In the genomic region with DNA sequence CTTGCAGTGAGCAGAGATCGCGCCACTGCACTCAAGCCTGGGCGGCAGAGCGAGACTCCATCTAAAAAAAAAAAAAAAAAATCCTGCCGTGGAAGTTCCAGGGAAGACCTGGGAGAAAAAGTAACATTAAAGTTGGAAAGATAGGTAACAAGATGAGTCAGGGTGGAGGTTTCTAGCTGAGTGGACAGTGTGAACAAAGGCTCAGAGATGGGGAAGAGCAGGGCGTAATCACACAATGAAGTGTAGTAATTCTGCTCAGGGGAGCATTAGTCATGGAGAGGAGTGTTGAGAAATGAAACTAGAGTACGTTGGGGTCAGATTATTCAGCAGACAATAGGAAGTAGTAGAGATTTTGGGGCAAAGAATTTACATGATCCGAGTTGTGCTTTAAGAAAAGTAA, we compare ENCODE assay signal across 9 cellular contexts. TPM values are rescaled to one million over a fixed set of nuclear protein-coding genes. Genes with fewer than 3 reads are reported as not detected.
A peak's percentile ranks its signal among the peaks of the same experiment; 100 is the strongest.
DNase-seq lines count a peak whose midpoint lies in the region; ATAC-seq, FAIRE-seq and TF ChIP-seq lines count a peak whose summit lies in the region.
"Had no signal": no experiment of that assay in that cellular context is flagged by ENCODE, and none has a peak within 500 bp of the region (broad histone marks: within the 10 kb centered on the region; RNA-seq: fewer than 3 reads in every experiment).

No MANE protein-coding gene starts in this region.

- intact Hi-C loops in activated CD8-positive, alpha-beta T cell treated with anti-CD3 and anti-CD28 coated beads for 36 hours (cut with micrococcal nuclease) = no loop called here
- intact Hi-C loops in HepG2 (cut with micrococcal nuclease; ENCODE audit: unreplicated experiment) = no loop called here

- peaks cover 7% of the 10 kb centered on the region for H3K4me1 Mint-ChIP-seq in activated CD8-positive, alpha-beta T cell treated with anti-CD3 and anti-CD28 coated beads for 36 hours (ENCODE audit: low read depth)
- H3K4me1 Mint-ChIP-seq in activated CD8-positive, alpha-beta T cell treated with anti-CD3 and anti-CD28 coated beads, Interleukin-2, amount 10 ng/mL, durations not matched to agents 7 days and 5 days (ENCODE audit: low read depth) = no peaks in the 10 kb centered on the region
- H3K4me1 Mint-ChIP-seq: nephron had no signal

- POLR2A ChIA-PET in activated CD8-positive, alpha-beta T cell treated with anti-CD3 and anti-CD28 coated beads for 36 hours (lab: Charles Lee) = interaction anchor here (0.6 to 1.8 kb wide), 2 partner anchors 21 to 82 kb away, joined by 3 to 7 read pairs; a partner anchor contains a TSS
- POLR2A ChIA-PET in activated CD8-positive, alpha-beta T cell treated with anti-CD3 and anti-CD28 coated beads, Interleukin-2, amount 10 ng/mL, durations not matched to agents 7 days and 5 days (lab: Charles Lee) = interaction anchor here (0.6 kb wide), 1 partner anchor 120 kb away, joined by 4 read pairs; no protein-coding TSS in a partner anchor
- POLR2A ChIA-PET in HepG2 (lab: Yijun Ruan, JAX) = interaction anchor here (4.0 kb wide), 1 partner anchor 22 kb away, joined by 25 read pairs; a partner anchor contains a TSS

- H4K20me1 ChIP-seq in HepG2 (ENCODE audit: insufficient read depth, low read length) = no peaks in the 10 kb centered on the region

- no peak for TF ChIP-seq RAD21 in HepG2 (CRISPR knock-in tag; IDR thresholded peaks at IDR 0.05)

- peak overlapping the region; percentile 24; the same call in 1 of the 2 replicates for H3K4me2 ChIP-seq in HepG2 (ENCODE audit: low read depth, low read length)

- in situ Hi-C loops in HepG2 (cut with HindIII; ENCODE audit: extremely low pct_ligation_motif_present, low pct_unique_long_range_greater_than_20kb) = no loop called here

- no peaks in the 10 kb centered on the region for H3K27me3 ChIP-seq in HepG2 (ENCODE audit: control insufficient read depth in 1 of 2, insufficient read depth in 2 of 2, low read length in 2 of 2)

- DNase-seq in activated CD8-positive, alpha-beta T cell treated with anti-CD3 and anti-CD28 coated beads for 36 hours = peak; percentile 14
- DNase-seq in activated CD8-positive, alpha-beta T cell treated with anti-CD3 and anti-CD28 coated beads, Interleukin-2, amount 10 ng/mL, durations not matched to agents 7 days and 5 days = no peak
- DNase-seq in RKO (ENCODE audit: low spot score) (peak; percentile 81), HepG2 (ENCODE audit: low spot score) (peak; percentile 25), mesenteric fat pad (ENCODE audit: low spot score) (no peak), erythroblast (lab: John Stamatoyannopoulos, UW) (no peak)
- no peak for DNase-seq in stimulated activated CD4-positive, alpha-beta T cell treated with anti-CD3 and anti-CD28 coated beads, Interleukin-4, amount 100 ng/mL, for 1 hour

- H3K4me3 ChIP-seq in HepG2 (replicated peaks in 1 of 3; ENCODE audit: insufficient read depth in 1 of 3, low read depth in 2 of 3, low read length in 3 of 3) = no peak overlapping the region

- no peak overlapping the region for H3K9ac ChIP-seq in HepG2 (ENCODE audit: insufficient read depth, low read depth, low read length)

- no peaks in the 10 kb centered on the region for H3K36me3 Mint-ChIP-seq in activated CD8-positive, alpha-beta T cell treated with anti-CD3 and anti-CD28 coated beads for 36 hours (ENCODE audit: low read depth)
- no peaks in the 10 kb centered on the region for H3K36me3 Mint-ChIP-seq in activated CD8-positive, alpha-beta T cell treated with anti-CD3 and anti-CD28 coated beads, Interleukin-2, amount 10 ng/mL, durations not matched to agents 7 days and 5 days (ENCODE audit: low read depth)

- H3K27me3 Mint-ChIP-seq in activated CD8-positive, alpha-beta T cell treated with anti-CD3 and anti-CD28 coated beads for 36 hours = peaks cover 11% of the 10 kb centered on the region
- peaks cover 16% of the 10 kb centered on the region for H3K27me3 Mint-ChIP-seq in activated CD8-positive, alpha-beta T cell treated with anti-CD3 and anti-CD28 coated beads, Interleukin-2, amount 10 ng/mL, durations not matched to agents 7 days and 5 days (ENCODE audit: low read depth)

- TF ChIP-seq CTCF in activated CD8-positive, alpha-beta T cell treated with anti-CD3 and anti-CD28 coated beads for 36 hours (IDR thresholded peaks at IDR 0.05) = no peak
- no peak for TF ChIP-seq CTCF in HepG2 (CRISPR knock-in tag; IDR thresholded peaks at IDR 0.05)

- no peaks in the 10 kb centered on the region for H3K9me3 Mint-ChIP-seq in activated CD8-positive, alpha-beta T cell treated with anti-CD3 and anti-CD28 coated beads for 36 hours
- no peaks in the 10 kb centered on the region for H3K9me3 Mint-ChIP-seq in activated CD8-positive, alpha-beta T cell treated with anti-CD3 and anti-CD28 coated beads, Interleukin-2, amount 10 ng/mL, durations not matched to agents 7 days and 5 days (ENCODE audit: insufficient read depth)
- H3K9me3 Mint-ChIP-seq: nephron had no signal

- no TSS peak for BruUV-seq in HepG2 (replicated peaks; lab: Mats Ljungman, UMichigan)

- H2AFZ ChIP-seq in HepG2 (ENCODE audit: low read length) = no peak overlapping the region

- no peaks in the 10 kb centered on the region for H3K79me2 ChIP-seq in HepG2 (ENCODE audit: insufficient read depth, low read length)

- H3K27ac ChIP-seq in HepG2 (ENCODE audit: extremely low read length, insufficient read depth, low read length) = no peak overlapping the region

- FAIRE-seq in HepG2 (lab: Jason Lieb, UNC) = no peak

- no peak overlapping the region for H3K27ac Mint-ChIP-seq in activated CD8-positive, alpha-beta T cell treated with anti-CD3 and anti-CD28 coated beads for 36 hours
- no peak overlapping the region for H3K27ac Mint-ChIP-seq in activated CD8-positive, alpha-beta T cell treated with anti-CD3 and anti-CD28 coated beads, Interleukin-2, amount 10 ng/mL, durations not matched to agents 7 days and 5 days
- H3K27ac Mint-ChIP-seq: nephron had no signal

- ATAC-seq in activated CD8-positive, alpha-beta T cell treated with anti-CD3 and anti-CD28 coated beads for 36 hours = peak; percentile 98
- ATAC-seq in activated CD8-positive, alpha-beta T cell treated with anti-CD3 and anti-CD28 coated beads, Interleukin-2, amount 10 ng/mL, durations not matched to agents 7 days and 5 days = no peak
- peak; percentile 98 for ATAC-seq in HG02973 (IDR thresholded peaks at IDR 0.05; ENCODE audit: unreplicated experiment)
- ATAC-seq in HepG2 = peak; percentile 73

- 50% methylated on average over 8 of the region's 8 CpGs for WGBS in HepG2 (ENCODE audit: low lambda C conversion rate)

- TF ChIP-seq EP300 in HepG2 (IDR thresholded peaks at IDR 0.05; ENCODE audit: low read depth in 2 of 2, low read length in 2 of 2) = no peak
- TF ChIP-seq EP300 in HepG2 (CRISPR knock-in tag; IDR thresholded peaks at IDR 0.05; ENCODE audit: borderline replicate concordance) = no peak

- H3K9me3 ChIP-seq in HepG2 (ENCODE audit: low read length) = no peaks in the 10 kb centered on the region

- CTCF ChIA-PET in activated CD8-positive, alpha-beta T cell treated with anti-CD3 and anti-CD28 coated beads for 36 hours (lab: Charles Lee) = interaction anchor here (1.2 to 2.5 kb wide), 4 partner anchors 12 to 95 kb away, joined by 3 to 11 read pairs (median 4); no protein-coding TSS in a partner anchor
- CTCF ChIA-PET in activated CD8-positive, alpha-beta T cell treated with anti-CD3 and anti-CD28 coated beads, Interleukin-2, amount 10 ng/mL, durations not matched to agents 7 days and 5 days (lab: Charles Lee) = interaction anchor here (1.2 to 1.5 kb wide), 3 partner anchors 10 to 146 kb away, joined by 3 to 4 read pairs (median 4); no protein-coding TSS in a partner anchor
- CTCF ChIA-PET in HepG2 (lab: Yijun Ruan, JAX; ENCODE audit: low intra/inter-chr PET ratio, low total read pairs) = no interaction called here

- TF ChIP-seq POLR2A in HepG2 (IDR thresholded peaks at IDR 0.05; ENCODE audit: insufficient read depth in 1 of 2, low read depth in 2 of 2, low read length in 2 of 2) (no peak), erythroblast (IDR thresholded peaks at IDR 0.05; ENCODE audit: low read length) (no peak)

- H3K4me3 Mint-ChIP-seq in activated CD8-positive, alpha-beta T cell treated with anti-CD3 and anti-CD28 coated beads for 36 hours = no peak overlapping the region
- H3K4me3 Mint-ChIP-seq in activated CD8-positive, alpha-beta T cell treated with anti-CD3 and anti-CD28 coated beads, Interleukin-2, amount 10 ng/mL, durations not matched to agents 7 days and 5 days = no peak overlapping the region
- H3K4me3 Mint-ChIP-seq: nephron had no signal

- no peaks in the 10 kb centered on the region for H3K36me3 ChIP-seq in HepG2 (replicated peaks in 1 of 2; ENCODE audit: control insufficient read depth in 1 of 2, insufficient read depth in 2 of 2, low read length in 2 of 2)

- peaks cover 20% of the 10 kb centered on the region for H3K4me1 ChIP-seq in HepG2 (ENCODE audit: insufficient read depth, low read length)

RNA-seq across cellular contexts. Expression of a gene that starts 21.6 kb away (rescaled TPM):
- 1 to 10 TPM; 5.8 to 5.9 TPM for total RNA-seq in activated CD8-positive, alpha-beta T cell treated with anti-CD3 and anti-CD28 coated beads for 36 hours
- 1 to 10 TPM; 7.5 to 7.6 TPM for total RNA-seq in activated CD8-positive, alpha-beta T cell treated with anti-CD3 and anti-CD28 coated beads, Interleukin-2, amount 10 ng/mL, durations not matched to agents 7 days and 5 days
- 12.8 and 18.7 TPM in 2 replicates for total RNA-seq in HepG2 (2016; rRNA removed; fragmentation: Illumina TruSeq; extraction: Trizol)
- 3.0 and 3.2 TPM in 2 replicates for total RNA-seq in HepG2 (2016; cell fraction: cytosol; rRNA removed; fragmentation: Illumina TruSeq; extraction: Trizol; ENCODE audit: low read depth)
- 13.0 and 16.0 TPM in 2 replicates for total RNA-seq in HepG2 (2016; cell fraction: insoluble cytoplasmic fraction; rRNA removed; fragmentation: Illumina TruSeq; extraction: Trizol)
- total RNA-seq in HepG2 (2016; cell fraction: membrane; rRNA removed; fragmentation: Illumina TruSeq; extraction: Trizol) = 15.3 and 16.6 TPM in 2 replicates
- total RNA-seq in HepG2 (2016; cell fraction: nucleus; rRNA removed; fragmentation: Illumina TruSeq; extraction: Trizol) = 19.0 and 19.2 TPM in 2 replicates
- polyA plus RNA-seq in HepG2 (2011; rRNA removed) = 7.4 and 7.9 TPM in 2 replicates
- 3.5 and 5.6 TPM in 2 replicates for polyA plus RNA-seq in HepG2 (2011; cell fraction: cytosol; rRNA removed)
- 5.9 and 6.1 TPM in 2 replicates for polyA plus RNA-seq in HepG2 (2011; cell fraction: nucleus; rRNA removed)
- polyA plus RNA-seq in HepG2 (2012) = 16.9 and 18.9 TPM in 2 replicates
- 1.6 and 2.1 TPM in 2 replicates for polyA plus RNA-seq in HepG2 (2016; cell fraction: cytosol; fragmentation: Illumina TruSeq; extraction: Trizol; ENCODE audit: low read depth)
- polyA plus RNA-seq in HepG2 (2016; cell fraction: insoluble cytoplasmic fraction; fragmentation: Illumina TruSeq; extraction: Trizol; ENCODE audit: low read depth) = 22.0 and 25.2 TPM in 2 replicates
- 10.0 and 10.9 TPM in 2 replicates for polyA plus RNA-seq in HepG2 (2016; cell fraction: membrane; fragmentation: Illumina TruSeq; extraction: Trizol; ENCODE audit: low read depth)
- 14.1 and 14.5 TPM in 2 replicates for polyA plus RNA-seq in HepG2 (2016; cell fraction: nucleus; fragmentation: Illumina TruSeq; extraction: Trizol; ENCODE audit: insufficient read depth, low read depth)
- polyA minus RNA-seq in HepG2 (2011; rRNA and poly(A)+ RNA removed; ENCODE audit: low replicate concordance) = 5.6 and 8.7 TPM in 2 replicates
- 6.8 and 9.4 TPM in 2 replicates for polyA minus RNA-seq in HepG2 (2011; cell fraction: cytosol; rRNA and poly(A)+ RNA removed)
- polyA minus RNA-seq in HepG2 (2011; cell fraction: nucleus; rRNA and poly(A)+ RNA removed) = 30.8 and 37.2 TPM in 2 replicates
- 35.0 TPM for total RNA-seq in mesenteric fat pad

Comparison
In these comparisons a context has a peak if more than half of its experiments do, and no peak if none do; other contexts are left out.
1. DNase-seq: peak in activated CD8-positive, alpha-beta T cell treated with anti-CD3 and anti-CD28 coated beads for 36 hours (single experiment), RKO (single experiment) and HepG2 (single experiment); none in activated CD8-positive, alpha-beta T cell treated with anti-CD3 and anti-CD28 coated beads, Interleukin-2, amount 10 ng/mL, durations not matched to agents 7 days and 5 days (single experiment), mesenteric fat pad (single experiment), erythroblast (0 of 2) and stimulated activated CD4-positive, alpha-beta T cell treated with anti-CD3 and anti-CD28 coated beads, Interleukin-4, amount 100 ng/mL, for 1 hour (single experiment).